In genomic region chr4:38290914-38291313, GRCh38 we compare ENCODE assay signal across 38 cellular contexts.
"Had no signal": no experiment of that assay in that cellular context is flagged by ENCODE, and none has a peak within 500 bp of the region (broad histone marks: within the 10 kb centered on the region; RNA-seq: fewer than 3 reads in every experiment).

No MANE protein-coding gene starts in this region.

- ATAC-seq: activated CD4-positive, alpha-beta T cell treated with anti-CD3 and anti-CD28 coated beads for 36 hours; activated CD4-positive, CD25-positive, alpha-beta regulatory T cell treated with anti-CD3 and anti-CD28 coated beads, Interleukin-2, amount 50 U/mL, for 24 hours; activated CD8-positive, alpha-beta memory T cell treated with anti-CD3 and anti-CD28 coated beads, Interleukin-2, amount 10 ng/mL, durations not matched to agents 7 days and 5 days; activated CD8-positive, alpha-beta T cell treated with anti-CD3 and anti-CD28 coated beads, Interleukin-2, amount 10 ng/mL, durations not matched to agents 7 days and 5 days; activated naive CD8-positive, alpha-beta T cell treated with anti-CD3 and anti-CD28 coated beads, Interleukin-2, amount 50 U/mL, for 24 hours; body of pancreas; T-cell; T-helper 17 cell; WTC11 had no signal

- H3K4me1 ChIP-seq: ascending aorta, body of pancreas, breast epithelium had no signal

- H3K27me3 Mint-ChIP-seq: activated naive CD4-positive, alpha-beta T cell treated with anti-CD3 and anti-CD28 coated beads, Interleukin-2, amount 50 U/mL, for 24 hours; activated naive CD8-positive, alpha-beta T cell; activated naive CD8-positive, alpha-beta T cell treated with anti-CD3 and anti-CD28 coated beads, Interleukin-2, amount 10 ng/mL, durations not matched to agents 7 days and 5 days; activated naive CD8-positive, alpha-beta T cell treated with anti-CD3 and anti-CD28 coated beads, Interleukin-2, amount 50 U/mL, for 24 hours; central memory CD8-positive, alpha-beta T cell; T-cell; T-helper 17 cell had no signal

- DNase-seq: activated CD4-positive, alpha-beta memory T cell treated with anti-CD3 and anti-CD28 coated beads, Interleukin-2, amount 10 ng/mL, durations not matched to agents 7 days and 5 days; activated CD4-positive, alpha-beta T cell treated with anti-CD3 and anti-CD28 coated beads for 1 hour; activated CD4-positive, alpha-beta T cell treated with anti-CD3 and anti-CD28 coated beads for 36 hours; activated CD4-positive, alpha-beta T cell treated with anti-CD3 and anti-CD28 coated beads for 48 hours; activated CD4-positive, alpha-beta T cell treated with anti-CD3 and anti-CD28 coated beads, Interleukin-2, amount 10 ng/mL, durations not matched to agents 7 days and 5 days; activated CD4-positive, alpha-beta T cell treated with anti-CD3 and anti-CD28 coated beads, Interleukin-2, amount 50 U/mL, for 48 hours; activated CD4-positive, CD25-positive, alpha-beta regulatory T cell; activated CD8-positive, alpha-beta memory T cell treated with anti-CD3 and anti-CD28 coated beads for 24 hours; activated CD8-positive, alpha-beta memory T cell treated with anti-CD3 and anti-CD28 coated beads, Interleukin-2, amount 10 ng/mL, durations not matched to agents 7 days and 5 days; activated CD8-positive, alpha-beta memory T cell treated with anti-CD3 and anti-CD28 coated beads, Interleukin-2, amount 50 U/mL, for 48 hours; activated CD8-positive, alpha-beta T cell treated with anti-CD3 and anti-CD28 coated beads, Interleukin-2, amount 10 ng/mL, durations not matched to agents 7 days and 5 days; activated effector memory CD4-positive, alpha-beta T cell treated with Interleukin-2 at 50 U/mL for 16 hours; activated gamma-delta T cell; activated naive CD4-positive, alpha-beta T cell treated with anti-CD3 and anti-CD28 coated beads, Interleukin-2, amount 10 ng/mL, durations not matched to agents 7 days and 5 days; activated naive CD4-positive, alpha-beta T cell treated with Interleukin-2 at 50 U/mL for 16 hours; activated naive CD8-positive, alpha-beta T cell treated with anti-CD3 and anti-CD28 coated beads, Interleukin-2, amount 10 ng/mL, durations not matched to agents 7 days and 5 days; activated naive CD8-positive, alpha-beta T cell treated with anti-CD3 and anti-CD28 coated beads, Interleukin-2, amount 50 U/mL, for 24 hours; activated T-cell treated with anti-CD3 and anti-CD28 coated beads, Interleukin-2, amount 50 U/mL, for 24 hours; activated T-cell treated with anti-CD3 and anti-CD28 coated beads, Interleukin-2, amount 50 U/mL, for 48 hours; amygdala; anterior cingulate cortex; body of pancreas; caudate nucleus; cerebellar nuclear complex; T-cell; T-helper 17 cell; T1000; WERI-Rb-1 had no signal

- H3K9me3 ChIP-seq: body of pancreas had no signal

- H3K27me3 ChIP-seq: ascending aorta, body of pancreas, brain microvascular endothelial cell, breast epithelium, cardiac muscle cell had no signal

- H3K4me1 Mint-ChIP-seq: activated CD4-positive, alpha-beta memory T cell treated with anti-CD3 and anti-CD28 coated beads, Interleukin-2, amount 10 ng/mL, durations not matched to agents 7 days and 5 days; activated CD4-positive, alpha-beta T cell treated with anti-CD3 and anti-CD28 coated beads for 36 hours; activated CD4-positive, alpha-beta T cell treated with anti-CD3 and anti-CD28 coated beads, Interleukin-2, amount 10 ng/mL, durations not matched to agents 7 days and 5 days; activated CD8-positive, alpha-beta memory T cell treated with anti-CD3 and anti-CD28 coated beads, Interleukin-2, amount 10 ng/mL, durations not matched to agents 7 days and 5 days; activated naive CD4-positive, alpha-beta T cell treated with anti-CD3 and anti-CD28 coated beads, Interleukin-2, amount 10 ng/mL, durations not matched to agents 7 days and 5 days; activated naive CD4-positive, alpha-beta T cell treated with anti-CD3 and anti-CD28 coated beads, Interleukin-2, amount 50 U/mL, for 24 hours; activated naive CD8-positive, alpha-beta T cell treated with anti-CD3 and anti-CD28 coated beads, Interleukin-2, amount 50 U/mL, for 24 hours; central memory CD8-positive, alpha-beta T cell; T-cell; T-helper 17 cell had no signal

- H3K4me3 Mint-ChIP-seq: activated CD4-positive, alpha-beta memory T cell treated with anti-CD3 and anti-CD28 coated beads, Interleukin-2, amount 10 ng/mL, durations not matched to agents 7 days and 5 days; activated CD4-positive, alpha-beta T cell treated with anti-CD3 and anti-CD28 coated beads for 36 hours; activated CD4-positive, alpha-beta T cell treated with anti-CD3 and anti-CD28 coated beads, Interleukin-2, amount 10 ng/mL, durations not matched to agents 7 days and 5 days; activated CD8-positive, alpha-beta memory T cell treated with anti-CD3 and anti-CD28 coated beads, Interleukin-2, amount 10 ng/mL, durations not matched to agents 7 days and 5 days; activated CD8-positive, alpha-beta T cell treated with anti-CD3 and anti-CD28 coated beads, Interleukin-2, amount 10 ng/mL, durations not matched to agents 7 days and 5 days; activated naive CD4-positive, alpha-beta T cell treated with anti-CD3 and anti-CD28 coated beads, Interleukin-2, amount 10 ng/mL, durations not matched to agents 7 days and 5 days; activated naive CD4-positive, alpha-beta T cell treated with anti-CD3 and anti-CD28 coated beads, Interleukin-2, amount 50 U/mL, for 24 hours; activated naive CD8-positive, alpha-beta T cell; activated naive CD8-positive, alpha-beta T cell treated with anti-CD3 and anti-CD28 coated beads, Interleukin-2, amount 10 ng/mL, durations not matched to agents 7 days and 5 days; activated naive CD8-positive, alpha-beta T cell treated with anti-CD3 and anti-CD28 coated beads, Interleukin-2, amount 50 U/mL, for 24 hours; activated T-cell treated with anti-CD3 and anti-CD28 coated beads, Interleukin-2, amount 50 U/mL, for 24 hours; central memory CD8-positive, alpha-beta T cell; T-cell; T-helper 17 cell; WTC11 had no signal

- H3K27ac Mint-ChIP-seq: activated CD4-positive, alpha-beta memory T cell treated with anti-CD3 and anti-CD28 coated beads, Interleukin-2, amount 10 ng/mL, durations not matched to agents 7 days and 5 days; activated CD4-positive, alpha-beta T cell treated with anti-CD3 and anti-CD28 coated beads for 36 hours; activated CD4-positive, alpha-beta T cell treated with anti-CD3 and anti-CD28 coated beads, Interleukin-2, amount 10 ng/mL, durations not matched to agents 7 days and 5 days; activated CD8-positive, alpha-beta memory T cell treated with anti-CD3 and anti-CD28 coated beads, Interleukin-2, amount 10 ng/mL, durations not matched to agents 7 days and 5 days; activated CD8-positive, alpha-beta T cell treated with anti-CD3 and anti-CD28 coated beads, Interleukin-2, amount 10 ng/mL, durations not matched to agents 7 days and 5 days; activated naive CD4-positive, alpha-beta T cell treated with anti-CD3 and anti-CD28 coated beads, Interleukin-2, amount 10 ng/mL, durations not matched to agents 7 days and 5 days; activated naive CD4-positive, alpha-beta T cell treated with anti-CD3 and anti-CD28 coated beads, Interleukin-2, amount 50 U/mL, for 24 hours; activated naive CD8-positive, alpha-beta T cell; activated naive CD8-positive, alpha-beta T cell treated with anti-CD3 and anti-CD28 coated beads, Interleukin-2, amount 10 ng/mL, durations not matched to agents 7 days and 5 days; activated naive CD8-positive, alpha-beta T cell treated with anti-CD3 and anti-CD28 coated beads, Interleukin-2, amount 50 U/mL, for 24 hours; activated T-cell treated with anti-CD3 and anti-CD28 coated beads, Interleukin-2, amount 50 U/mL, for 24 hours; activated T-helper 2 cell treated with anti-CD3 and anti-CD28 coated beads, Interferon-gamma antibody, Interleukin-2, Interleukin-4, amounts not matched to agents 10 μg/mL and 5 μg/mL and 100 μg/mL, durations not matched to agents 14 hours and 24 hours and 36 hours; T-cell; T-helper 17 cell; WTC11 had no signal

- H3K4me3 ChIP-seq: ascending aorta, body of pancreas, breast epithelium, cardiac muscle cell had no signal

- H3K9me3 Mint-ChIP-seq: activated naive CD4-positive, alpha-beta T cell treated with anti-CD3 and anti-CD28 coated beads, Interleukin-2, amount 50 U/mL, for 24 hours had no signal

- H3K27ac ChIP-seq: ascending aorta, body of pancreas, brain microvascular endothelial cell, breast epithelium, cardiac muscle cell, WERI-Rb-1 had no signal

- H3K36me3 ChIP-seq: ascending aorta, brain microvascular endothelial cell, breast epithelium, cardiac muscle cell, WERI-Rb-1 had no signal
